Comparison of ENCODE assay signal across 8 cellular contexts in genomic region chr3:32947466-32948238, GRCh38. TPM values are rescaled to one million over a fixed set of nuclear protein-coding genes. Genes with fewer than 3 reads are reported as not detected.
DNase-seq lines count a peak whose midpoint lies in the region; ATAC-seq and TF ChIP-seq lines count a peak whose summit lies in the region.

No MANE protein-coding gene starts in this region.

- peaks cover 2% of the 10 kb centered on the region for H3K27me3 Mint-ChIP-seq in activated T-helper 1 cell treated with anti-CD3 and anti-CD28 coated beads, Interleukin-12 subunit alpha, Interleukin-12 subunit beta, Interleukin-2, Interleukin-4 antibody, amounts not matched to agents 30 ng/mL and 10 ng/mL and 1 ng/mL, durations not matched to agents 14 hours and 24 hours and 36 hours (ENCODE audit: insufficient read depth)

- DNase-seq in Karpas-422 (peak; percentile 96), RPMI7951 (ENCODE audit: low read depth) (peak; percentile 80), foreskin melanocyte (peak; percentile 80), trophoblast cell (peak; percentile 82 to 98), upper lobe of right lung (peak; percentile 87)
- DNase-seq in activated T-helper 1 cell treated with anti-CD3 and anti-CD28 coated beads, Interleukin-12 subunit alpha, Interleukin-12 subunit beta, Interleukin-2, Interleukin-4 antibody, amounts not matched to agents 30 ng/mL and 10 ng/mL and 1 ng/mL, durations not matched to agents 14 hours and 24 hours and 36 hours (ENCODE audit: low spot score) = peak; percentile 83

- peaks cover 11% of the 10 kb centered on the region for H3K36me3 Mint-ChIP-seq in activated T-helper 1 cell treated with anti-CD3 and anti-CD28 coated beads, Interleukin-12 subunit alpha, Interleukin-12 subunit beta, Interleukin-2, Interleukin-4 antibody, amounts not matched to agents 30 ng/mL and 10 ng/mL and 1 ng/mL, durations not matched to agents 14 hours and 24 hours and 36 hours (ENCODE audit: low read depth)

- ATAC-seq in GM21717 (IDR thresholded peaks at IDR 0.05; ENCODE audit: unreplicated experiment) = peak; percentile 88
- peak; percentile 98 for ATAC-seq in upper lobe of right lung

- H2AFZ ChIP-seq in Karpas-422 (ENCODE audit: low read length) (peak overlapping the region; percentile 12; the same call in 1 of the 2 replicates), trophoblast cell (ENCODE audit: insufficient read depth, low read length, poor library complexity) (no peak overlapping the region)

- H4K20me1 ChIP-seq in DOHH2 (ENCODE audit: control insufficient read depth, insufficient read depth, low read depth, low read length) (no peaks in the 10 kb centered on the region), Karpas-422 (ENCODE audit: insufficient read depth, low read depth, low read length) (no peaks in the 10 kb centered on the region)

- no peak overlapping the region for H2BK12ac ChIP-seq in trophoblast cell (ENCODE audit: low read length)

- H4K91ac ChIP-seq in trophoblast cell (ENCODE audit: low read depth, low read length) = no peak overlapping the region

- no peak overlapping the region for H3K18ac ChIP-seq in trophoblast cell (ENCODE audit: low read length)

- H2BK5ac ChIP-seq in trophoblast cell (ENCODE audit: low read depth, low read length, poor library complexity) = no peak overlapping the region

- no peak overlapping the region for H3K27ac ChIP-seq in DOHH2 (ENCODE audit: low read depth, low read length)
- H3K27ac ChIP-seq in Karpas-422 (ENCODE audit: low read length) = no peak overlapping the region
- no peak overlapping the region for H3K27ac ChIP-seq in trophoblast cell (ENCODE audit: low read depth, low read length)
- no peak overlapping the region for H3K27ac ChIP-seq in upper lobe of right lung

- intact Hi-C loops in activated T-helper 1 cell treated with anti-CD3 and anti-CD28 coated beads, Interleukin-12 subunit alpha, Interleukin-12 subunit beta, Interleukin-2, Interleukin-4 antibody, amounts not matched to agents 30 ng/mL and 10 ng/mL and 1 ng/mL, durations not matched to agents 14 hours and 24 hours and 36 hours (cut with micrococcal nuclease) = loop anchor here (1.0 to 5.0 kb wide), 10 partner anchors 13 to 495 kb away; partner anchors contain the start of genes GLB1, TMPPE and UBP1
- intact Hi-C loops in upper lobe of right lung (cut with DNase I) = no loop called here

- H3K4me1 ChIP-seq in DOHH2 (ENCODE audit: control insufficient read depth, low read length) = no peaks in the 10 kb centered on the region
- H3K4me1 ChIP-seq in Karpas-422 (ENCODE audit: low read length) = no peaks in the 10 kb centered on the region
- no peaks in the 10 kb centered on the region for H3K4me1 ChIP-seq in trophoblast cell (ENCODE audit: control insufficient read depth in 1 of 2, insufficient read depth in 2 of 2, low read length in 2 of 2)
- H3K4me1 ChIP-seq in upper lobe of right lung = no peaks in the 10 kb centered on the region

- H3K9me3 ChIP-seq in DOHH2 (ENCODE audit: control insufficient read depth, insufficient read depth, low read length) (no peaks in the 10 kb centered on the region), Karpas-422 (ENCODE audit: low read length) (no peaks in the 10 kb centered on the region), trophoblast cell (ENCODE audit: insufficient read depth, low read depth, low read length) (no peaks in the 10 kb centered on the region), upper lobe of right lung (no peaks in the 10 kb centered on the region)

- H3K9me2 ChIP-seq in DOHH2 (replicated peaks; ENCODE audit: control insufficient read depth, low read length) (no peaks in the 10 kb centered on the region), Karpas-422 (replicated peaks; ENCODE audit: insufficient read depth, low read length) (no peaks in the 10 kb centered on the region)

- H3K27ac Mint-ChIP-seq in activated T-helper 1 cell treated with anti-CD3 and anti-CD28 coated beads, Interleukin-12 subunit alpha, Interleukin-12 subunit beta, Interleukin-2, Interleukin-4 antibody, amounts not matched to agents 30 ng/mL and 10 ng/mL and 1 ng/mL, durations not matched to agents 14 hours and 24 hours and 36 hours = peak overlapping the region; percentile 44

- TF ChIP-seq CTCF in DOHH2 (IDR thresholded peaks at IDR 0.05; ENCODE audit: low read depth, low read length, poor library complexity, severe bottlenecking) (peak; percentile 88), upper lobe of right lung (IDR thresholded peaks at IDR 0.05) (peak; percentile 77)

- H3K4me3 Mint-ChIP-seq in activated T-helper 1 cell treated with anti-CD3 and anti-CD28 coated beads, Interleukin-12 subunit alpha, Interleukin-12 subunit beta, Interleukin-2, Interleukin-4 antibody, amounts not matched to agents 30 ng/mL and 10 ng/mL and 1 ng/mL, durations not matched to agents 14 hours and 24 hours and 36 hours = no peak overlapping the region

- H3K36me3 ChIP-seq in DOHH2 (ENCODE audit: control insufficient read depth, low read length) = no peaks in the 10 kb centered on the region
- H3K36me3 ChIP-seq in Karpas-422 (ENCODE audit: insufficient read depth, low read length) = no peaks in the 10 kb centered on the region
- no peaks in the 10 kb centered on the region for H3K36me3 ChIP-seq in trophoblast cell (ENCODE audit: control insufficient read depth in 1 of 2, insufficient read depth in 2 of 2, low read length in 2 of 2)
- no peaks in the 10 kb centered on the region for H3K36me3 ChIP-seq in upper lobe of right lung

- H3K79me2 ChIP-seq in DOHH2 (ENCODE audit: control insufficient read depth, low read length) (no peaks in the 10 kb centered on the region), Karpas-422 (ENCODE audit: low read length) (no peaks in the 10 kb centered on the region), trophoblast cell (ENCODE audit: control insufficient read depth, insufficient read depth, low read length, poor library complexity) (no peaks in the 10 kb centered on the region)

- H3K23ac ChIP-seq in trophoblast cell (ENCODE audit: low read length) = no peak overlapping the region

- H2BK120ac ChIP-seq in trophoblast cell (ENCODE audit: insufficient read depth, low read length, poor library complexity) = no peak overlapping the region

- no peak overlapping the region for H3K4ac ChIP-seq in trophoblast cell (ENCODE audit: low read depth, low read length)

- no peaks in the 10 kb centered on the region for H3K79me1 ChIP-seq in trophoblast cell (ENCODE audit: low read length)

- no peaks in the 10 kb centered on the region for H3F3A ChIP-seq in DOHH2 (ENCODE audit: control insufficient read depth, insufficient read depth)

- H3K27me3 ChIP-seq in DOHH2 (ENCODE audit: control insufficient read depth, low read length) (peaks cover 3% of the 10 kb centered on the region; the same call in 1 of the 2 replicates), Karpas-422 (ENCODE audit: low read length) (no peaks in the 10 kb centered on the region), trophoblast cell (ENCODE audit: insufficient read depth, low read length) (no peaks in the 10 kb centered on the region), upper lobe of right lung (no peaks in the 10 kb centered on the region)

- H3K9me3 Mint-ChIP-seq in activated T-helper 1 cell treated with anti-CD3 and anti-CD28 coated beads, Interleukin-12 subunit alpha, Interleukin-12 subunit beta, Interleukin-2, Interleukin-4 antibody, amounts not matched to agents 30 ng/mL and 10 ng/mL and 1 ng/mL, durations not matched to agents 14 hours and 24 hours and 36 hours = no peaks in the 10 kb centered on the region

- H4K12ac ChIP-seq in trophoblast cell (ENCODE audit: low read depth, low read length) = no peak overlapping the region

- H3K4me1 Mint-ChIP-seq in activated T-helper 1 cell treated with anti-CD3 and anti-CD28 coated beads, Interleukin-12 subunit alpha, Interleukin-12 subunit beta, Interleukin-2, Interleukin-4 antibody, amounts not matched to agents 30 ng/mL and 10 ng/mL and 1 ng/mL, durations not matched to agents 14 hours and 24 hours and 36 hours (ENCODE audit: low read depth) = peaks cover 46% of the 10 kb centered on the region

- no peak overlapping the region for H3K9ac ChIP-seq in Karpas-422 (ENCODE audit: low read length)
- H3K9ac ChIP-seq in trophoblast cell (ENCODE audit: low read length) = no peak overlapping the region

- H3K4me2 ChIP-seq in DOHH2 (ENCODE audit: low read length) = peak overlapping the region; percentile 20; the same call in 1 of the 2 replicates
- no peak overlapping the region for H3K4me2 ChIP-seq in Karpas-422 (ENCODE audit: low read depth, low read length, poor library complexity, severe bottlenecking)
- H3K4me2 ChIP-seq in trophoblast cell (ENCODE audit: low read length) = no peak overlapping the region

- no peak overlapping the region for H4K8ac ChIP-seq in trophoblast cell (ENCODE audit: low read depth, low read length)

- no CpG with 5 or more reads among the region's 9 CpGs for WGBS in trophoblast cell (ENCODE audit: extremely low coverage, insufficient coverage, insufficient read length)

- H3K14ac ChIP-seq in trophoblast cell (ENCODE audit: low read length) = no peak overlapping the region

- H2AK5ac ChIP-seq in trophoblast cell (ENCODE audit: low read length) = no peak overlapping the region

- H3K4me3 ChIP-seq in DOHH2 (ENCODE audit: low read length) (no peak overlapping the region), Karpas-422 (ENCODE audit: low read length) (no peak overlapping the region), trophoblast cell (ENCODE audit: low read depth, low read length) (no peak overlapping the region), upper lobe of right lung (no peak overlapping the region)

RNA-seq across cellular contexts. Expression of gene CCR4, which starts 3.8 kb away (rescaled TPM):
- not detected in 2 replicates for total RNA-seq in Karpas-422 (2014; rRNA removed; shearing (Covaris generic); ENCODE audit: low replicate concordance)
- total RNA-seq in RPMI7951 (2014; rRNA removed; shearing (Covaris generic)) = not detected in 2 replicates
- total RNA-seq in activated T-helper 1 cell treated with anti-CD3 and anti-CD28 coated beads, Interleukin-12 subunit alpha, Interleukin-12 subunit beta, Interleukin-2, Interleukin-4 antibody, amounts not matched to agents 30 ng/mL and 10 ng/mL and 1 ng/mL, durations not matched to agents 14 hours and 24 hours and 36 hours = 110 and 115 TPM in 2 replicates
- polyA plus RNA-seq in trophoblast cell (2013) = 0.01 and 0.06 TPM in 2 replicates
- total RNA-seq in upper lobe of right lung = 1.2 TPM

Comparison
In these comparisons a context has a peak if more than half of its experiments do, and no peak if none do; other contexts are left out.
1. RNA of gene CCR4, which starts 3.8 kb away (total RNA-seq): 110 to 115 TPM in activated T-helper 1 cell treated with anti-CD3 and anti-CD28 coated beads, Interleukin-12 subunit alpha, Interleukin-12 subunit beta, Interleukin-2, Interleukin-4 antibody, amounts not matched to agents 30 ng/mL and 10 ng/mL and 1 ng/mL, durations not matched to agents 14 hours and 24 hours and 36 hours; 1.2 TPM in upper lobe of right lung (single experiment), not detected in Karpas-422 and not detected in RPMI7951; every median in the first group is over 10 times any median in the second.
2. Peak in every context shown above with its lines, with median percentiles within 50 percentile points of each other: DNase-seq.